13 cellular contexts compared by ENCODE assay signal in the genomic region with DNA sequence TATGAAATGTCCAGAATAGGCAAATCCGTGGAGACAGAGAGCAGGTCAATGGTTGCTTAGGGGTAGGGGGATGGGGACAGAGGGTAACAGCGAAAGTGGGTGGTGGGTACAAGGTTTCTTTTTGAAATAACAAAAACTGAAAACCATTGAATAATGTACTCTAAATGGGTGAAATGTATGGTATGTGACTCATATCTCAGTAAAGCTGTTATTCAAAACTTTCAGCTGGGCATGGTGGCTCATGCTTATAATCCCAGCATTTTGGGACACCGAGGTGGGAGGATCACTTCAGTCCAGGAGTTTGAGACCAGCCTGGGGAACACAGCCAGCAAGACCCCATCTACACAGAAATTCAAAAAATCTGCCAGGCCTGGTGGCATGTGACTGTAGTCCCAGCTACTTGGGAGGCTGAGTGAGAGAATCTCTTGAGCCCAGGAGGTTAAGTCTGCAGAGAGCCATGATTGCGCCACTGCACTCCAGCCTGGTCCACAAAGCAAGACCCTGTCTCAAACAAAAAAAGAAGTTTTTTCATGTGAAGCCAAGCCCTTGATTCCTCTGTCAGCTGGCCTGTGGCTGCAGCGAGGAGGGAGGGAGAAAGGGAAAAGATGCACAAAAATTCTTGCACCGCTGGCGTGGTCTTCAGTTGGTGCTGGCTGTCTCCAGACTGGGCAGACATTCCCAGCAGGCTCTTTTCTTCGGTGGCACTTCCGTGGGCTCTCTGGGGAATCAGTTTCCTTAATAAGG.
DNase-seq lines count a peak whose midpoint lies in the region; ATAC-seq and TF ChIP-seq lines count a peak whose summit lies in the region.
"Had no signal": no experiment of that assay in that cellular context is flagged by ENCODE, and none has a peak within 500 bp of the region (broad histone marks: within the 10 kb centered on the region; RNA-seq: fewer than 3 reads in every experiment).

No MANE protein-coding gene starts in this region.

- TF ChIP-seq CTCF in DND-41 (IDR thresholded peaks at IDR 0.05; ENCODE audit: borderline replicate concordance, extremely low read depth, low read length, poor library complexity, severe bottlenecking) (no peak), spleen (IDR thresholded peaks at IDR 0.05 in 8 of 11, conservative IDR thresholded peaks at IDR 0.05 in 3 of 11) (no peak), Caco-2 (IDR thresholded peaks at IDR 0.05; ENCODE audit: insufficient read depth in 1 of 2, low read depth in 1 of 2, low read length in 1 of 2, severe bottlenecking in 1 of 2, unreplicated experiment in 1 of 2) (no peak)
- TF ChIP-seq CTCF in activated CD8-positive, alpha-beta T cell treated with anti-CD3 and anti-CD28 coated beads for 36 hours (IDR thresholded peaks at IDR 0.05), result no peak

- no TSS peak for BruUV-seq in Caco-2 (replicated peaks; lab: Mats Ljungman, UMichigan)

- no peaks in the 10 kb centered on the region for H3K27me3 Mint-ChIP-seq in activated CD8-positive, alpha-beta T cell treated with anti-CD3 and anti-CD28 coated beads for 36 hours
- peaks cover 2% of the 10 kb centered on the region for H3K27me3 Mint-ChIP-seq in Caco-2 (ENCODE audit: insufficient read depth, unreplicated experiment)
- H3K27me3 Mint-ChIP-seq: naive thymus-derived CD8-positive, alpha-beta T cell had no signal

- H3K36me3 ChIP-seq in DND-41 (ENCODE audit: insufficient read depth, low read length), result peaks cover 45% of the 10 kb centered on the region
- H3K36me3 ChIP-seq in spleen, result peaks cover 0 to 5% (median 0%) of the 10 kb centered on the region in 6 donors
- no peaks in the 10 kb centered on the region for H3K36me3 ChIP-seq in Caco-2 (ENCODE audit: control insufficient read depth, insufficient read depth, low read length)

- H3K27ac ChIP-seq in DND-41 (ENCODE audit: low read length) (0 out of 2 replicates have a peak overlapping the region, but pooled peaks have one; percentile 1), spleen (peak overlapping the region in 6 of 8 donors; percentile 31 to 64 (median 60))
- H3K27ac ChIP-seq: foreskin keratinocyte had no signal

- no peaks in the 10 kb centered on the region for H3K27me3 ChIP-seq in DND-41 (ENCODE audit: insufficient read depth, low read length, poor library complexity)
- no peaks in the 10 kb centered on the region for H3K27me3 ChIP-seq in spleen (replicated peaks in 1 of 7)
- no peaks in the 10 kb centered on the region for H3K27me3 ChIP-seq in Caco-2 (replicated peaks; ENCODE audit: control insufficient read depth, insufficient read depth, low read length)
- H3K27me3 ChIP-seq: foreskin keratinocyte had no signal

- WGBS in spleen, 5 donors, result 82 to 94% (median 89%) methylated on average over 9 of the region's 9 CpGs

- H3K4me3 ChIP-seq in DND-41 (ENCODE audit: low read depth in 1 of 2, low read length in 2 of 2), result no peak overlapping the region
- H3K4me3 ChIP-seq in spleen, result no peak overlapping the region
- H3K4me3 ChIP-seq in Caco-2 (ENCODE audit: low read depth, low read length), result no peak overlapping the region

- H3K9me3 Mint-ChIP-seq in activated CD8-positive, alpha-beta T cell treated with anti-CD3 and anti-CD28 coated beads for 36 hours, result no peaks in the 10 kb centered on the region
- H3K9me3 Mint-ChIP-seq in Caco-2 (ENCODE audit: unreplicated experiment), result no peaks in the 10 kb centered on the region
- H3K9me3 Mint-ChIP-seq: naive thymus-derived CD8-positive, alpha-beta T cell had no signal

- intact Hi-C loops in activated CD8-positive, alpha-beta T cell treated with anti-CD3 and anti-CD28 coated beads for 36 hours (cut with micrococcal nuclease), result no loop called here
- intact Hi-C loops in spleen (cut with DNase I; ENCODE audit: low total_unique reads), result no loop called here
- intact Hi-C loops in Caco-2 (cut with micrococcal nuclease; ENCODE audit: unreplicated experiment), result no loop called here

- ATAC-seq in DND-41 (ENCODE audit: insufficient read depth, low read depth) (no peak), GM21423 (IDR thresholded peaks at IDR 0.05; ENCODE audit: unreplicated experiment) (no peak)
- ATAC-seq in activated CD8-positive, alpha-beta T cell treated with anti-CD3 and anti-CD28 coated beads for 36 hours, result peak; percentile 26
- ATAC-seq: foreskin keratinocyte; naive thymus-derived CD8-positive, alpha-beta T cell had no signal

- peaks cover 92% of the 10 kb centered on the region for H4K20me1 ChIP-seq in DND-41 (ENCODE audit: insufficient read depth, low read length)

- no peak overlapping the region for H3K9ac ChIP-seq in DND-41 (ENCODE audit: low read depth, low read length)

- H3K36me3 Mint-ChIP-seq in activated CD8-positive, alpha-beta T cell treated with anti-CD3 and anti-CD28 coated beads for 36 hours (ENCODE audit: low read depth), result no peaks in the 10 kb centered on the region
- no peaks in the 10 kb centered on the region for H3K36me3 Mint-ChIP-seq in Caco-2 (ENCODE audit: insufficient read depth, unreplicated experiment)
- H3K36me3 Mint-ChIP-seq: naive thymus-derived CD8-positive, alpha-beta T cell had no signal

- H3K79me2 ChIP-seq in DND-41 (ENCODE audit: insufficient read depth, low read length), result peaks cover 96% of the 10 kb centered on the region

- H3K4me1 ChIP-seq in DND-41 (ENCODE audit: insufficient read depth, low read length) (peaks cover 46% of the 10 kb centered on the region), spleen (peaks cover 0 to 38% (median 11%) of the 10 kb centered on the region in 6 donors), Caco-2 (no peaks in the 10 kb centered on the region)
- H3K4me1 ChIP-seq: foreskin keratinocyte had no signal

- no peak overlapping the region for H3K4me2 ChIP-seq in DND-41 (ENCODE audit: insufficient read depth, low read length)

- no peak overlapping the region for H3K4me3 Mint-ChIP-seq in activated CD8-positive, alpha-beta T cell treated with anti-CD3 and anti-CD28 coated beads for 36 hours
- H3K4me3 Mint-ChIP-seq in Caco-2 (ENCODE audit: unreplicated experiment), result no peak overlapping the region
- H3K4me3 Mint-ChIP-seq: naive thymus-derived CD8-positive, alpha-beta T cell had no signal

- peaks cover 39% of the 10 kb centered on the region for H3K4me1 Mint-ChIP-seq in activated CD8-positive, alpha-beta T cell treated with anti-CD3 and anti-CD28 coated beads for 36 hours (ENCODE audit: low read depth)
- H3K4me1 Mint-ChIP-seq in Caco-2 (ENCODE audit: low read depth, unreplicated experiment), result no peaks in the 10 kb centered on the region

- DNase-seq in DND-41 (no peak), fibroblast of gingiva (ENCODE audit: low read depth) (peak; percentile 24), spleen (no peak), Caco-2 (no peak), HuH-7 (ENCODE audit: low spot score) (no peak)
- DNase-seq in activated CD8-positive, alpha-beta T cell treated with anti-CD3 and anti-CD28 coated beads for 36 hours, result no peak
- DNase-seq: activated naive CD4-positive, alpha-beta T cell treated with Interleukin-2 at 50 U/mL for 16 hours; effector CD8-positive, alpha-beta T cell; foreskin keratinocyte; left ventricle myocardium superior; NCI-H774 had no signal

- no peak overlapping the region for H2AFZ ChIP-seq in DND-41 (ENCODE audit: low read depth, low read length)

- CTCF ChIA-PET in activated CD8-positive, alpha-beta T cell treated with anti-CD3 and anti-CD28 coated beads for 36 hours (lab: Charles Lee), result interaction anchor here (1.0 to 1.5 kb wide), 5 partner anchors 10 to 328 kb away, joined by 3 to 5 read pairs (median 4); no protein-coding TSS in a partner anchor
- CTCF ChIA-PET in Caco-2 (lab: Charles Lee), result no interaction called here

- POLR2A ChIA-PET in activated CD8-positive, alpha-beta T cell treated with anti-CD3 and anti-CD28 coated beads for 36 hours (lab: Charles Lee), result no interaction called here
- POLR2A ChIA-PET in Caco-2 (lab: Charles Lee), result no interaction called here

- peak overlapping the region; percentile 26 for H3K27ac Mint-ChIP-seq in activated CD8-positive, alpha-beta T cell treated with anti-CD3 and anti-CD28 coated beads for 36 hours
- H3K27ac Mint-ChIP-seq in Caco-2 (ENCODE audit: unreplicated experiment), result no peak overlapping the region

- TF ChIP-seq POLR2A in spleen (IDR thresholded peaks at IDR 0.05), result no peak

- H3K9me3 ChIP-seq in DND-41 (ENCODE audit: insufficient read depth, low read length, severe bottlenecking) (no peaks in the 10 kb centered on the region), spleen (no peaks in the 10 kb centered on the region), Caco-2 (no peaks in the 10 kb centered on the region)
